6 cellular contexts compared by ENCODE assay signal in the genomic region with DNA sequence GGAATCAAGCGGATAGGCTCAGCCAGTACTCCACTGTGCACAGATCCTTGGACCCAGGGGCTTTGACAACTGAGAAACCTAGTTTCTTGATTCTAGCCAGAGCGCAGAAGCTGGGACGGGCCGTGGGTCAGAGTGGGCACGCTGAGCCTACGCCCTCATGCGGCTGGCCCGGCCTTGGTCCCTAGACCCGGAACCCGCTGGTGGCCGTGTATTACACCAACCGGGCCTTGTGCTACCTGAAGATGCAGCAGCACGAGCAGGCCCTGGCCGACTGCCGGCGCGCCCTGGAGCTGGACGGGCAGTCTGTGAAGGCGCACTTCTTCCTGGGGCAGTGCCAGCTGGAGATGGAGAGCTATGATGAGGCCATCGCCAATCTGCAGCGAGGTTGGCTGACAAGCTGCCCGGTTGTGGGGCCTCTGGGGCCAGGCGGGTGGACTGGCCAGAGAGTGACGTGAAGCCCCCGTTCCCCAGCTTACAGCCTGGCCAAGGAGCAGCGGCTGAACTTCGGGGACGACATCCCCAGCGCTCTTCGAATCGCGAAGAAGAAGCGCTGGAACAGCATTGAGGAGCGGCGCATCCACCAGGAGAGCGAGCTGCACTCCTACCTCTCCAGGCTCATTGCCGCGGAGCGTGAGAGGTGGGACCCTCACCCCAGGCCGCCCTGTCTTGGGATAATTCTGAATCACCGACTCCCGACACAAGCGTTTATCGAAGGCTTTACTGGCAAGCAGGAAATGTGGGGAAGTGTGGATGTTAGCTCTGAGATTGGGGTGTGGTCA. TPM values are rescaled to one million over a fixed set of nuclear protein-coding genes. Genes with fewer than 3 reads are reported as not detected.
DNase-seq lines count a peak whose midpoint lies in the region; ATAC-seq lines count a peak whose summit lies in the region.

No MANE protein-coding gene starts in this region.

- DNase-seq in HCEC 1CT (peak; percentile 21), T-helper 17 cell (no peak), iPS DF 6.9 (ENCODE audit: low read depth, low spot score) (no peak), SIG-M5 (lab: John Stamatoyannopoulos, UW) (no peak), NCI-H128 (lab: John Stamatoyannopoulos, UW; ENCODE audit: unreplicated experiment) (no peak)

- no CpG with 5 or more reads among the region's 44 CpGs for WGBS in iPS DF 6.9 (ENCODE audit: insufficient coverage, insufficient read length)

- H3K27me3 ChIP-seq in iPS DF 6.9 (ENCODE audit: control insufficient read depth, insufficient read depth, low read length) = no peaks in the 10 kb centered on the region

- ATAC-seq in T-helper 17 cell (no peak), GM21723 (IDR thresholded peaks at IDR 0.05; ENCODE audit: unreplicated experiment) (no peak)

- peak overlapping the region; percentile 37 for H3K27ac Mint-ChIP-seq in T-helper 17 cell

- no peaks in the 10 kb centered on the region for H3K27me3 Mint-ChIP-seq in T-helper 17 cell

- peak overlapping the region; percentile 65; the same call in 1 of the 2 replicates for H3K4me3 ChIP-seq in iPS DF 6.9 (ENCODE audit: low read length)

- H3K4me1 Mint-ChIP-seq in T-helper 17 cell = peaks cover 20% of the 10 kb centered on the region

- H3K27ac ChIP-seq in iPS DF 6.9 (ENCODE audit: low read length) = no peak overlapping the region

- H3K9me3 ChIP-seq in T-helper 17 cell (ENCODE audit: control insufficient read depth, low read length, poor library complexity, severe bottlenecking) = no peaks in the 10 kb centered on the region
- H3K9me3 ChIP-seq in iPS DF 6.9 (ENCODE audit: control insufficient read depth, insufficient read depth, low read length) = no peaks in the 10 kb centered on the region

- peak overlapping the region; percentile 83 for H3K4me3 Mint-ChIP-seq in T-helper 17 cell

- H3K4me1 ChIP-seq in iPS DF 6.9 (ENCODE audit: control insufficient read depth, insufficient read depth, low read length) = peaks cover 9% of the 10 kb centered on the region

- peaks cover 19% of the 10 kb centered on the region for H3K36me3 ChIP-seq in iPS DF 6.9 (ENCODE audit: control insufficient read depth, insufficient read depth, low read length)

- no peaks in the 10 kb centered on the region for H3K36me3 Mint-ChIP-seq in T-helper 17 cell (ENCODE audit: low read depth)

RNA-seq across cellular contexts. Expression of gene STUB1, which starts 0.9 kb away (rescaled TPM):
- 10 to 100 TPM; 65.5 to 67.4 TPM for total RNA-seq in T-helper 17 cell

RNA-seq across cellular contexts. Expression of gene JMJD8, which starts 3.0 kb away (rescaled TPM):
- total RNA-seq in T-helper 17 cell = 10 to 100 TPM; 28.0 to 36.1 TPM

RNA-seq across cellular contexts. Expression of gene RHBDL1, which starts 5.7 kb away (rescaled TPM):
- total RNA-seq in T-helper 17 cell = 1 to 10 TPM; 5.7 to 5.9 TPM

RNA-seq across cellular contexts. Expression of gene WDR24, which starts 9.0 kb away (rescaled TPM):
- total RNA-seq in T-helper 17 cell = 10 to 100 TPM in 1 of 2 donors, 1 to 10 TPM in 1; 9.0 to 11.7 TPM

RNA-seq across cellular contexts. Expression of gene RHOT2, which starts 13.2 kb away (rescaled TPM):
- total RNA-seq in T-helper 17 cell = 100 to 1,000 TPM; 190 to 203 TPM
